8 cellular contexts compared by ENCODE assay signal in the genomic region with DNA sequence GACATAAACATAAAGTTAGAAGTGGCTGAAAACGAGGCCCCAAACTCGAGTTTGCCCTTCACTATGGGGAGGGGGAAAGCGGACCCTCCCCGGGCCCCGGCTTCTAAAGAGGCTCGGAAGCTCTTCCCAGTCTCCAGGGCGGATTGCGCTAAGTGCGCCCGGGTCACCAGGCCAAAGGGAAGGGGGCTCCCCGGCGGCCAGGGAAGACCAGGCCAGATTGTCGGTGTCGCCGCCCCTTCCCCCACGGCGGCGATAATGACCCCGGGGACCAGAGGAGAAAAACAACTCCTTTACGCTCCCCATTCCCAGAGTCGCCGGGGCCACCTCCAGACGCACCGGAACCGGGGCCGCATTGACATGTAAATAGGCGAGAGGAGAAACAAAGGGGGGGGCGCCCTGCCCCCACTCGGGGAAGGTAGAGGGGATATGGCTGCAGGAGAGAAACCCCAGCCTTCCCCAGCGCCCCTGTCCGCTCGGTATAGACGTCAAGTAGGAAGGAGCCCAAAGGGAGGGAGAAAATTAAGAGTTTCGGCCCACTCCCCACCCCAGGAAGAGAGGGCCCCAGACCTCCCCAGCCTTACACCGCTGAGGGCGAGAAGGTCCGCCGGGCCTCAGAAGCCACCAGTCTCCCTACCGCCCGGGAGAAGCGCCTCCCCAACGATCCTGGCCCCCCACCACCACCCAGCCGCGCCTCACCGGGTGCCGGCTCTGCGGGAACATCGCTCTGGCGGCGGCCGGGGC. TPM values are rescaled to one million over a fixed set of nuclear protein-coding genes. Genes with fewer than 3 reads are reported as not detected.
A peak's percentile ranks its signal among the peaks of the same experiment; 100 is the strongest.
DNase-seq lines count a peak whose midpoint lies in the region; ATAC-seq and TF ChIP-seq lines count a peak whose summit lies in the region.

No MANE protein-coding gene starts in this region.

- ATAC-seq in stimulated activated naive CD8-positive, alpha-beta T cell treated with anti-CD3 and anti-CD28 coated beads, Interleukin-15, amount 100 ng/mL, for 72 hours: no peak
- ATAC-seq in HG02623 (IDR thresholded peaks at IDR 0.05; ENCODE audit: unreplicated experiment): no peak

- H3K4me3 ChIP-seq in CD4-positive, alpha-beta memory T cell (ENCODE audit: low read length in 2 of 2): no peak overlapping the region
- H3K4me3 ChIP-seq in kidney epithelial cell (ENCODE audit: low read depth, low read length): peak overlapping the region; percentile 65

- peaks cover 8 to 16% of the 10 kb centered on the region in 2 donors for H3K27me3 Mint-ChIP-seq in CD4-positive, alpha-beta memory T cell
- no peaks in the 10 kb centered on the region for H3K27me3 Mint-ChIP-seq in MCF 10A (ENCODE audit: insufficient read depth, unreplicated experiment)
- H3K27me3 Mint-ChIP-seq in stimulated activated naive CD8-positive, alpha-beta T cell treated with anti-CD3 and anti-CD28 coated beads, Interleukin-15, amount 100 ng/mL, for 72 hours: peaks cover 33% of the 10 kb centered on the region

- no peak for TF ChIP-seq EP300 in Ishikawa (IDR thresholded peaks at IDR 0.05; ENCODE audit: borderline replicate concordance)

- no peak overlapping the region for H3K27ac ChIP-seq in CD4-positive, alpha-beta memory T cell (ENCODE audit: low read depth, low read length)

- peak overlapping the region in 2 of 7 donors; percentile 30 to 69 for H3K27ac Mint-ChIP-seq in CD4-positive, alpha-beta memory T cell
- peak overlapping the region; percentile 89 for H3K27ac Mint-ChIP-seq in MCF 10A (ENCODE audit: low read depth, unreplicated experiment)
- no peak overlapping the region for H3K27ac Mint-ChIP-seq in stimulated activated naive CD8-positive, alpha-beta T cell treated with anti-CD3 and anti-CD28 coated beads, Interleukin-15, amount 100 ng/mL, for 72 hours

- no peak for TF ChIP-seq CTCF in MCF 10A (IDR thresholded peaks at IDR 0.05; ENCODE audit: unreplicated experiment)
- TF ChIP-seq CTCF in kidney epithelial cell (IDR thresholded peaks at IDR 0.05; ENCODE audit: insufficient read depth, low read length, poor library complexity, severe bottlenecking): no peak

- H3K27me3 ChIP-seq in CD4-positive, alpha-beta memory T cell (ENCODE audit: insufficient read depth, low read length): no peaks in the 10 kb centered on the region
- no peaks in the 10 kb centered on the region for H3K27me3 ChIP-seq in kidney epithelial cell (ENCODE audit: control insufficient read depth, insufficient read depth, low read length)

- peak in 1 of 5 donors; percentile 7 for DNase-seq in CD4-positive, alpha-beta memory T cell
- peak; percentile 44 for DNase-seq in MCF 10A (ENCODE audit: unreplicated experiment)
- DNase-seq in kidney epithelial cell (ENCODE audit: low read depth): no peak
- peak in 1 of 2 donors; percentile 9 for DNase-seq in stimulated activated naive CD8-positive, alpha-beta T cell treated with anti-CD3 and anti-CD28 coated beads, Interleukin-15, amount 100 ng/mL, for 72 hours
- DNase-seq in SW480 (ENCODE audit: low spot score): no peak
- no peak for DNase-seq in Kasumi-1 (lab: John Stamatoyannopoulos, UW)

- intact Hi-C loops in CD4-positive, alpha-beta memory T cell (cut with micrococcal nuclease): loop anchor here (2.0 kb wide), 1 partner anchor 165 kb away; no protein-coding TSS in a partner anchor
- intact Hi-C loops in MCF 10A (cut with micrococcal nuclease): loop anchor here (1.0 to 10.0 kb wide), 13 partner anchors 100 to 1403 kb away; no protein-coding TSS in a partner anchor

- no peaks in the 10 kb centered on the region for H3K36me3 ChIP-seq in CD4-positive, alpha-beta memory T cell (ENCODE audit: insufficient read depth, low read length)
- no peaks in the 10 kb centered on the region for H3K36me3 ChIP-seq in kidney epithelial cell (ENCODE audit: control insufficient read depth, insufficient read depth, low read length)

- H3K36me3 Mint-ChIP-seq in CD4-positive, alpha-beta memory T cell: peaks cover 0 to 2% of the 10 kb centered on the region in 2 donors
- peaks cover 9% of the 10 kb centered on the region for H3K36me3 Mint-ChIP-seq in MCF 10A (ENCODE audit: insufficient read depth, unreplicated experiment)

- peaks cover 5 to 20% (median 14%) of the 10 kb centered on the region in 4 donors for H3K4me1 Mint-ChIP-seq in CD4-positive, alpha-beta memory T cell
- peaks cover 8% of the 10 kb centered on the region for H3K4me1 Mint-ChIP-seq in MCF 10A (ENCODE audit: insufficient read depth, unreplicated experiment)
- H3K4me1 Mint-ChIP-seq in stimulated activated naive CD8-positive, alpha-beta T cell treated with anti-CD3 and anti-CD28 coated beads, Interleukin-15, amount 100 ng/mL, for 72 hours: peaks cover 32% of the 10 kb centered on the region

- no peaks in the 10 kb centered on the region for H3K9me3 ChIP-seq in CD4-positive, alpha-beta memory T cell (ENCODE audit: control insufficient read depth in 1 of 2, low read length in 2 of 2)

- H3K4me1 ChIP-seq in CD4-positive, alpha-beta memory T cell (ENCODE audit: insufficient read depth, low read length): peaks cover 4% of the 10 kb centered on the region

- TF ChIP-seq RAD21 in Ishikawa (IDR thresholded peaks at IDR 0.05; ENCODE audit: low read depth): no peak

- peaks cover 0 to 3% (median 0%) of the 10 kb centered on the region in 8 donors for H3K9me3 Mint-ChIP-seq in CD4-positive, alpha-beta memory T cell
- H3K9me3 Mint-ChIP-seq in MCF 10A (ENCODE audit: unreplicated experiment): no peaks in the 10 kb centered on the region
- no peaks in the 10 kb centered on the region for H3K9me3 Mint-ChIP-seq in stimulated activated naive CD8-positive, alpha-beta T cell treated with anti-CD3 and anti-CD28 coated beads, Interleukin-15, amount 100 ng/mL, for 72 hours

- BruUV-seq in MCF 10A (replicated peaks; lab: Mats Ljungman, UMichigan): no TSS peak

- H3K4me3 Mint-ChIP-seq in CD4-positive, alpha-beta memory T cell: peak overlapping the region in 7 of 8 donors; percentile 69 to 86 (median 74)
- no peak overlapping the region for H3K4me3 Mint-ChIP-seq in MCF 10A (ENCODE audit: unreplicated experiment)
- peak overlapping the region; percentile 76 to 85 for H3K4me3 Mint-ChIP-seq in stimulated activated naive CD8-positive, alpha-beta T cell treated with anti-CD3 and anti-CD28 coated beads, Interleukin-15, amount 100 ng/mL, for 72 hours

- CTCF ChIA-PET in CD4-positive, alpha-beta memory T cell (lab: Charles Lee; ENCODE audit: partially characterized antibody): no interaction called here
- CTCF ChIA-PET in MCF 10A (lab: Yijun Ruan, JAX): interaction anchor here (0.6 to 2.5 kb wide), 9 partner anchors 10 to 669 kb away, joined by 3 to 12 read pairs (median 4); no protein-coding TSS in a partner anchor

- POLR2A ChIA-PET in CD4-positive, alpha-beta memory T cell (lab: Charles Lee; ENCODE audit: partially characterized antibody): no interaction called here
- POLR2A ChIA-PET in MCF 10A (lab: Yijun Ruan, JAX): interaction anchor here (0.6 to 0.9 kb wide), 5 partner anchors 61 to 1467 kb away, joined by 3 read pairs; no protein-coding TSS in a partner anchor

TF ChIP-seq in Ishikawa, 13 proteins besides CTCF, POLR2A, EP300 and RAD21:
- TF ChIP-seq, protein P1, sequence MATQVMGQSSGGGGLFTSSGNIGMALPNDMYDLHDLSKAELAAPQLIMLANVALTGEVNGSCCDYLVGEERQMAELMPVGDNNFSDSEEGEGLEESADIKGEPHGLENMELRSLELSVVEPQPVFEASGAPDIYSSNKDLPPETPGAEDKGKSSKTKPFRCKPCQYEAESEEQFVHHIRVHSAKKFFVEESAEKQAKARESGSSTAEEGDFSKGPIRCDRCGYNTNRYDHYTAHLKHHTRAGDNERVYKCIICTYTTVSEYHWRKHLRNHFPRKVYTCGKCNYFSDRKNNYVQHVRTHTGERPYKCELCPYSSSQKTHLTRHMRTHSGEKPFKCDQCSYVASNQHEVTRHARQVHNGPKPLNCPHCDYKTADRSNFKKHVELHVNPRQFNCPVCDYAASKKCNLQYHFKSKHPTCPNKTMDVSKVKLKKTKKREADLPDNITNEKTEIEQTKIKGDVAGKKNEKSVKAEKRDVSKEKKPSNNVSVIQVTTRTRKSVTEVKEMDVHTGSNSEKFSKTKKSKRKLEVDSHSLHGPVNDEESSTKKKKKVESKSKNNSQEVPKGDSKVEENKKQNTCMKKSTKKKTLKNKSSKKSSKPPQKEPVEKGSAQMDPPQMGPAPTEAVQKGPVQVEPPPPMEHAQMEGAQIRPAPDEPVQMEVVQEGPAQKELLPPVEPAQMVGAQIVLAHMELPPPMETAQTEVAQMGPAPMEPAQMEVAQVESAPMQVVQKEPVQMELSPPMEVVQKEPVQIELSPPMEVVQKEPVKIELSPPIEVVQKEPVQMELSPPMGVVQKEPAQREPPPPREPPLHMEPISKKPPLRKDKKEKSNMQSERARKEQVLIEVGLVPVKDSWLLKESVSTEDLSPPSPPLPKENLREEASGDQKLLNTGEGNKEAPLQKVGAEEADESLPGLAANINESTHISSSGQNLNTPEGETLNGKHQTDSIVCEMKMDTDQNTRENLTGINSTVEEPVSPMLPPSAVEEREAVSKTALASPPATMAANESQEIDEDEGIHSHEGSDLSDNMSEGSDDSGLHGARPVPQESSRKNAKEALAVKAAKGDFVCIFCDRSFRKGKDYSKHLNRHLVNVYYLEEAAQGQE (IDR thresholded peaks at IDR 0.05; ENCODE audit: low read depth): no peak
- TF ChIP-seq ZBTB7A (IDR thresholded peaks at IDR 0.05; ENCODE audit: low read depth): peak; percentile 96; the same call in 1 of the 2 replicates

RNA-seq across cellular contexts. Expression of a gene that starts 1.7 kb away (rescaled TPM):
- under 1 TPM; 0.49 to 0.89 TPM for total RNA-seq in CD4-positive, alpha-beta memory T cell
- 1 to 10 TPM; 2.3 to 3.8 TPM for polyA plus RNA-seq in CD4-positive, alpha-beta memory T cell
- 21.9 and 26.8 TPM in 2 replicates for total RNA-seq in MCF 10A (2022)
- 63.5 and 64.1 TPM in 2 replicates for total RNA-seq in kidney epithelial cell

Comparison
In these comparisons a context has a peak if more than half of its experiments do, and no peak if none do; other contexts are left out.
1. RNA of a gene that starts 1.7 kb away (total RNA-seq): 63.5 to 64.1 TPM in kidney epithelial cell and 21.9 to 26.8 TPM in MCF 10A; 0.49 to 0.89 TPM in CD4-positive, alpha-beta memory T cell; every median in the first group is over 10 times any median in the second.